ENCODE assay signal across 9 cellular contexts in genomic region chr2:10123281-10123680, GRCh38. TPM values are rescaled to one million over a fixed set of nuclear protein-coding genes. Genes with fewer than 3 reads are reported as not detected.
DNase-seq lines count a peak whose midpoint lies in the region; ATAC-seq, FAIRE-seq and TF ChIP-seq lines count a peak whose summit lies in the region.
"Had no signal": no experiment of that assay in that cellular context is flagged by ENCODE, and none has a peak within 500 bp of the region (broad histone marks: within the 10 kb centered on the region; RNA-seq: fewer than 3 reads in every experiment).

No MANE protein-coding gene starts in this region.

- H3K4me3 ChIP-seq in AG09309 (ENCODE audit: control insufficient read depth, low read depth, low read length) (peak overlapping the region; percentile 50), HUES48 (ENCODE audit: low read depth, low read length) (peak overlapping the region; percentile 85), astrocyte (ENCODE audit: insufficient read depth, low read depth, low read length) (peak overlapping the region; percentile 71)

- H3K36me3 ChIP-seq in HUES48 (ENCODE audit: control insufficient read depth, insufficient read depth, low read length): peaks cover 49% of the 10 kb centered on the region
- peaks cover 10% of the 10 kb centered on the region for H3K36me3 ChIP-seq in astrocyte (ENCODE audit: insufficient read depth, low read length)

- H3K36me3 Mint-ChIP-seq in astrocyte (ENCODE audit: low read depth, unreplicated experiment): no peaks in the 10 kb centered on the region

- H3K27me3 ChIP-seq in HUES48 (ENCODE audit: control insufficient read depth, insufficient read depth, low read length) (no peaks in the 10 kb centered on the region), astrocyte (ENCODE audit: insufficient read depth, low read length) (no peaks in the 10 kb centered on the region)

- H3K79me2 ChIP-seq in astrocyte (ENCODE audit: insufficient read depth, low read length): peaks cover 42% of the 10 kb centered on the region

- H3K9me3 Mint-ChIP-seq in astrocyte (ENCODE audit: unreplicated experiment): no peaks in the 10 kb centered on the region

- peak overlapping the region; percentile 82 for H3K4me3 Mint-ChIP-seq in astrocyte (ENCODE audit: unreplicated experiment)

- FAIRE-seq in astrocyte (lab: Jason Lieb, UNC): no peak
- FAIRE-seq: GM18507 had no signal

- H3K9ac ChIP-seq in HUES48 (ENCODE audit: low read depth, low read length): peak overlapping the region; percentile 87
- peak overlapping the region; percentile 88 for H3K9ac ChIP-seq in astrocyte (ENCODE audit: low read length)

- H3K4me2 ChIP-seq in astrocyte (ENCODE audit: low read length): peak overlapping the region; percentile 90

- H3K27ac Mint-ChIP-seq in astrocyte (ENCODE audit: unreplicated experiment): no peak overlapping the region

- H4K20me1 ChIP-seq in astrocyte (ENCODE audit: insufficient read depth, low read length): peaks cover 4% of the 10 kb centered on the region

- DNase-seq in AG09309 (ENCODE audit: low read depth): no peak
- no peak for DNase-seq in astrocyte (ENCODE audit: low read depth)
- peak; percentile 86 for DNase-seq in mesenteric fat pad (ENCODE audit: low spot score)
- no peak for DNase-seq in NCI-H1694 treated with DMSO at 0.1 percent for 48 hours (lab: John Stamatoyannopoulos, UW)
- DNase-seq in GM20000 (ENCODE audit: low spot score): no peak

- H3K4me1 ChIP-seq in HUES48 (ENCODE audit: control insufficient read depth, insufficient read depth, low read length) (0 out of 2 replicates have a peak, but pooled peaks cover 6% of the 10 kb centered on the region), astrocyte (ENCODE audit: insufficient read depth, low read length) (peaks cover 33% of the 10 kb centered on the region)

- peak overlapping the region; percentile 99 for H3K27ac ChIP-seq in HUES48 (ENCODE audit: low read depth, low read length)
- peak overlapping the region; percentile 55 for H3K27ac ChIP-seq in astrocyte (ENCODE audit: low read depth, low read length)

- no peak for TF ChIP-seq CTCF in AG09309 (IDR thresholded peaks at IDR 0.05; ENCODE audit: control insufficient read depth, insufficient read depth, low read depth, low read length, missing control alignments)
- TF ChIP-seq CTCF in astrocyte (IDR thresholded peaks at IDR 0.05; ENCODE audit: insufficient read depth, low read depth, low read length): no peak
- TF ChIP-seq CTCF in GM20000 (IDR thresholded peaks at IDR 0.05; ENCODE audit: extremely low read depth, missing control alignments): no peak

- H2AFZ ChIP-seq in astrocyte (ENCODE audit: low read depth, low read length): peak overlapping the region; percentile 64

- H3K4me1 Mint-ChIP-seq in astrocyte (ENCODE audit: low read depth, unreplicated experiment): peaks cover 18% of the 10 kb centered on the region

- ATAC-seq in GM21390 (IDR thresholded peaks at IDR 0.05; ENCODE audit: unreplicated experiment): no peak
- ATAC-seq in HG03280 (IDR thresholded peaks at IDR 0.05; ENCODE audit: unreplicated experiment): no peak

- peaks cover 2% of the 10 kb centered on the region for H3K27me3 Mint-ChIP-seq in astrocyte (ENCODE audit: low read depth, unreplicated experiment)

- no peaks in the 10 kb centered on the region for H3K9me3 ChIP-seq in HUES48 (ENCODE audit: control insufficient read depth, insufficient read depth, low read length)
- no peaks in the 10 kb centered on the region for H3K9me3 ChIP-seq in astrocyte (ENCODE audit: insufficient read depth, low read depth, low read length)

RNA-seq across cellular contexts. Expression of gene RRM2, which starts 0.7 kb away (rescaled TPM):
- total RNA-seq in astrocyte: 6.8 and 11.9 TPM in 2 replicates
- 0.22 TPM for total RNA-seq in mesenteric fat pad

RNA-seq across cellular contexts. Expression of gene CYS1, which starts 43.1 kb away (rescaled TPM):
- total RNA-seq in astrocyte (3.7 and 4.8 TPM in 2 replicates), mesenteric fat pad (0.80 TPM)
